ENCODE assay signal across 1 cellular context in the genomic region with DNA sequence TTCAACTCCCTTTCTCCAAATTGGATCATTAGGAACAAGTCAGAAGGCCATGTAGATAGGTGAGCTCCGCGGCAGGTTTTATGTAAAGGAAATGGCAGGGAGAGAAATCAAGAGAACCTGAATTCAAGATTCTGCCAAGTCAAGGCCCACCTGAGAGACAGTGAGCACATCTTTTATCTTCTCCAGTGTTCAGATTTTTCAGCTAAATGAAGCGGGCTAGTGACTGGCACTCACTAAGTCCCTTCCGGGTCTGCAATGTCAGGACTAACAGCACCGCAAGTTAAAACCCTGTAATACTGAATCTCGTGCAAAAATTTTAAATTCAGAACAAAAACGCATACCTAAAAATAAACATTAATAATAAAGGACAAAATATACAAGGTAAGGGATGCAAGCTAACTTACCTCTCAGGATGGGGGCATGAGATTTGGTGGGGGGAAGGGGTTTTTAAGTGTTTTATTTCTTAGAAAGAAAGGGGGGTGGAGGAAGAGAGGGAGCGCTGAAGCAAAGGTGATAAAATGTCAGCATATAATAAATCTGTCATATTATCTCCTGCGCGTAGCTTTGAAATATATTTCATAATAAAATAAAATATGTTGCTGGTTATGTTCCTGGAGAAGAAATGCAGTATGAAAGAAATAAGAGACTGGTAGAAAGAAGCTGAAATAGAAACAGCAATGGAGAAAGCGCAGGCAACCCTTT.
TF ChIP-seq lines count a peak whose summit lies in the region.

No MANE protein-coding gene starts in this region.

TF ChIP-seq in GM23338, 12 proteins besides CTCF, POLR2A, EP300 and RAD21 (continued from another document):
- TF ChIP-seq JUNB (IDR thresholded peaks at IDR 0.05; ENCODE audit: unreplicated experiment), result no peak
- TF ChIP-seq, protein P1, sequence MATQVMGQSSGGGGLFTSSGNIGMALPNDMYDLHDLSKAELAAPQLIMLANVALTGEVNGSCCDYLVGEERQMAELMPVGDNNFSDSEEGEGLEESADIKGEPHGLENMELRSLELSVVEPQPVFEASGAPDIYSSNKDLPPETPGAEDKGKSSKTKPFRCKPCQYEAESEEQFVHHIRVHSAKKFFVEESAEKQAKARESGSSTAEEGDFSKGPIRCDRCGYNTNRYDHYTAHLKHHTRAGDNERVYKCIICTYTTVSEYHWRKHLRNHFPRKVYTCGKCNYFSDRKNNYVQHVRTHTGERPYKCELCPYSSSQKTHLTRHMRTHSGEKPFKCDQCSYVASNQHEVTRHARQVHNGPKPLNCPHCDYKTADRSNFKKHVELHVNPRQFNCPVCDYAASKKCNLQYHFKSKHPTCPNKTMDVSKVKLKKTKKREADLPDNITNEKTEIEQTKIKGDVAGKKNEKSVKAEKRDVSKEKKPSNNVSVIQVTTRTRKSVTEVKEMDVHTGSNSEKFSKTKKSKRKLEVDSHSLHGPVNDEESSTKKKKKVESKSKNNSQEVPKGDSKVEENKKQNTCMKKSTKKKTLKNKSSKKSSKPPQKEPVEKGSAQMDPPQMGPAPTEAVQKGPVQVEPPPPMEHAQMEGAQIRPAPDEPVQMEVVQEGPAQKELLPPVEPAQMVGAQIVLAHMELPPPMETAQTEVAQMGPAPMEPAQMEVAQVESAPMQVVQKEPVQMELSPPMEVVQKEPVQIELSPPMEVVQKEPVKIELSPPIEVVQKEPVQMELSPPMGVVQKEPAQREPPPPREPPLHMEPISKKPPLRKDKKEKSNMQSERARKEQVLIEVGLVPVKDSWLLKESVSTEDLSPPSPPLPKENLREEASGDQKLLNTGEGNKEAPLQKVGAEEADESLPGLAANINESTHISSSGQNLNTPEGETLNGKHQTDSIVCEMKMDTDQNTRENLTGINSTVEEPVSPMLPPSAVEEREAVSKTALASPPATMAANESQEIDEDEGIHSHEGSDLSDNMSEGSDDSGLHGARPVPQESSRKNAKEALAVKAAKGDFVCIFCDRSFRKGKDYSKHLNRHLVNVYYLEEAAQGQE (IDR thresholded peaks at IDR 0.05; ENCODE audit: unreplicated experiment), result no peak
- no peak for TF ChIP-seq EZH2phosphoT487 (IDR thresholded peaks at IDR 0.05; ENCODE audit: unreplicated experiment)
- TF ChIP-seq ZNF331 (CRISPR knock-in tag; IDR thresholded peaks at IDR 0.05; ENCODE audit: low read depth), result no peak
- no peak for TF ChIP-seq ZNF114 (CRISPR knock-in tag; IDR thresholded peaks at IDR 0.05)
- no peak for TF ChIP-seq POLR2AphosphoS5 (IDR thresholded peaks at IDR 0.05; ENCODE audit: low read depth)
- TF ChIP-seq CREB1 (CRISPR knock-in tag; IDR thresholded peaks at IDR 0.05; ENCODE audit: low read depth), result no peak
- no peak for TF ChIP-seq STAT1 (IDR thresholded peaks at IDR 0.05; ENCODE audit: unreplicated experiment)
TF ChIP-seq in GM23338: peak in this region for 0.
